In the genomic region with DNA sequence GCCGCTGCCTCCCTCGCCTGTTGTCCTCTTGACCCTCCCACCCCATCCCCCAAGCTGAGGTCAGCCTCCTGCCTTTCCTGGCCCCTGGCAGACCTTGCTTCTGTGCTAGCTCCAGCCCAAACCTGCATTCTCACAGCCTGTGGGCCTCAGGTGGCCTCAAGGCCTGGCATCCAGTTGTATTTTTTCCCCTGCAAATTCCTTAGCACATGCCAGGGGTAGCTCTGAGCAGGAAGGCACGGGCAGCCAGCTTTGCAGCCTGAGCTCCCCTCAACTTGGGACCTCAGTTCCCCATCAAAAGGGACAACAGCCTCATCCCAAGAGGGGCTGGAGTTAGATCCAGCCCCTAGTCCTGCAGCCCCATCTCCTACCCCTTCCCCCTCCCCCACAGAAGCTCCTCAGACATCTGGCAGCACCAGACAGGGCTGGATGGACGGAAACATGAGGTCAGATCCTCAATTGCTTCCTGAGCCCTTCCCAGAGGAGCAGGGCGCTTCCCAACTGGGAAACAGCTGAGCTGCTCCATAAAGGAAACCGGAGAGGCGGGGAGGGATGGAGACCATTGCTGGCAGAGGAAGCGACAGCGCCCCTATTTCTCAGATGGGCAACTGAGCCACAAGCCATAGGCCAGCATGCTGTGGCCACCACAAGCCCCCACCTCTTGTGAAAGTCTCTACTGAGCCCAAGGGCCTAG, we compare ENCODE assay signal across 10 cellular contexts. TPM values are rescaled to one million over a fixed set of nuclear protein-coding genes. Genes with fewer than 3 reads are reported as not detected.
A peak's percentile ranks its signal among the peaks of the same experiment; 100 is the strongest.
DNase-seq lines count a peak whose midpoint lies in the region; ATAC-seq and TF ChIP-seq lines count a peak whose summit lies in the region.
"Had no signal": no experiment of that assay in that cellular context is flagged by ENCODE, and none has a peak within 500 bp of the region (broad histone marks: within the 10 kb centered on the region; RNA-seq: fewer than 3 reads in every experiment).

No MANE protein-coding gene starts in this region.

- H4K20me1 ChIP-seq in neural progenitor cell (ENCODE audit: low read depth), result no peaks in the 10 kb centered on the region

- no peak overlapping the region for H3K4me3 Mint-ChIP-seq in neural progenitor cell

- peak overlapping the region; percentile 13 for H3K4me2 ChIP-seq in neural progenitor cell

- peak overlapping the region; percentile 55 for H2AFZ ChIP-seq in neural progenitor cell (replicated peaks)

- H3K4me1 ChIP-seq in neural progenitor cell, result peaks cover 19% of the 10 kb centered on the region

- peaks cover 9% of the 10 kb centered on the region for H3K27me3 Mint-ChIP-seq in neural progenitor cell (ENCODE audit: insufficient read depth, low read depth)

- H3K79me2 ChIP-seq in neural progenitor cell (ENCODE audit: low read depth), result no peaks in the 10 kb centered on the region

- H3K27ac Mint-ChIP-seq in neural progenitor cell, result no peak overlapping the region

- no peaks in the 10 kb centered on the region for H3K36me3 ChIP-seq in neural progenitor cell

- H3K9ac ChIP-seq in neural progenitor cell, result no peak overlapping the region

- H3K9me3 Mint-ChIP-seq in neural progenitor cell, result no peaks in the 10 kb centered on the region

- ATAC-seq in GM19043 (IDR thresholded peaks at IDR 0.05; ENCODE audit: low read depth, unreplicated experiment), result peak; percentile 1
- no peak for ATAC-seq in GM19463 (IDR thresholded peaks at IDR 0.05; ENCODE audit: unreplicated experiment)
- ATAC-seq: K562 had no signal

- H3K4me1 Mint-ChIP-seq in neural progenitor cell, result peaks cover 11% of the 10 kb centered on the region

- no peaks in the 10 kb centered on the region for H3F3A ChIP-seq in neural progenitor cell (ENCODE audit: low read depth)

- TF ChIP-seq CTCF in neural progenitor cell (IDR thresholded peaks at IDR 0.05), result no peak

- H3K27me3 ChIP-seq in neural progenitor cell, result no peaks in the 10 kb centered on the region

- no peaks in the 10 kb centered on the region for H3K36me3 Mint-ChIP-seq in neural progenitor cell

- H3K27ac ChIP-seq in cingulate gyrus (ENCODE audit: low read depth, low read length) (peak overlapping the region; percentile 10), neural progenitor cell (no peak overlapping the region)

- H3K4me3 ChIP-seq in neural progenitor cell, result no peak overlapping the region
- H3K4me3 ChIP-seq: K562 had no signal

- DNase-seq in LHCN-M2 (ENCODE audit: low read depth) (peak; percentile 44), neural progenitor cell (ENCODE audit: low spot score) (no peak), hepatic stellate cell (ENCODE audit: low spot score) (no peak), NCI-H146 treated with DMSO at 0.1 percent for 48 hours (lab: John Stamatoyannopoulos, UW; ENCODE audit: unreplicated experiment) (no peak), NCI-H1694 treated with DMSO at 0.1 percent for 48 hours (lab: John Stamatoyannopoulos, UW) (no peak)
- DNase-seq: DMS153 had no signal

- H3K9me3 ChIP-seq in neural progenitor cell (ENCODE audit: low read depth), result no peaks in the 10 kb centered on the region

RNA-seq across cellular contexts. Expression of a gene that starts 18.1 kb away (rescaled TPM):
- total RNA-seq in LHCN-M2 (2014; rRNA removed) (not detected in 2 replicates), neural progenitor cell (ENCODE audit: low replicate concordance) (0.99 and 1.1 TPM in 2 replicates)
- not detected for polyA plus RNA-seq in LHCN-M2 (2012)

RNA-seq across cellular contexts. Expression of a gene that starts 48.2 kb away (rescaled TPM):
- total RNA-seq in LHCN-M2 (2014; rRNA removed) (131 and 158 TPM in 2 replicates), neural progenitor cell (ENCODE audit: low replicate concordance) (3.5 and 11.7 TPM in 2 replicates)
- polyA plus RNA-seq in LHCN-M2 (2012), result 142 TPM

Comparison
In these comparisons a context has a peak if more than half of its experiments do, and no peak if none do; other contexts are left out.
1. RNA of a gene that starts 48.2 kb away (total RNA-seq): 131 to 158 TPM in LHCN-M2; 3.5 to 11.7 TPM in neural progenitor cell; every median in the first group is over 10 times any median in the second.